Comparison of ENCODE assay signal across 14 cellular contexts in the genomic region with DNA sequence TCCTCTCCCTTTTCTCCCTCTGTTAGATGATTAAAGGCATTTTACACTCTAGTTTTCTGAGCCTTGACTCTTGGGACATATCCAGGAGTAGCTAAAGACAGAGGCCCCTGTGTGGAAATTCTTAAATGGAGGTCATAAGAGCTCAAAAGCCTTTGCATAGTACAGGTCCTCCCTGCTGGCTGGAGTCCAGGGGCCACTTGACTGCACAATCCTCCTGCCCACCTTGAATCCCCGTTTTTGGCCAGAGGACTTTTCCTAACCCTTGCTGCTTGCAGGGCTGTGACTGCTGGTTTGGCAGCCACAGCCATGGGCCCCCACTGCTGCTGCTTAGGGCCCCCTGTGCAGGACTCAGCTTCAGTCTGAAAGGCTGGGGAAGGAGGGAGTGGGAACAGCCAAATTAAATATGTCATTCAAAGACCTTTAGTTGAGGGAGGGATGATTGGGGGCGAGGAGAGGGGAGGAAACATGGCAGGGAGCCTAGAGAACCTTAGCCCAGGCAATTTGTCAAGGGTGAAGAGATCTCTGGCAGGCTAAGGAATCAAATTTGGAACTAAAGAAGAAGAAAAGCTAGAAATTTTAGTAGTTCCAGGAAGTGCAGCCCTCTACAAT. TPM values are rescaled to one million over a fixed set of nuclear protein-coding genes. Genes with fewer than 3 reads are reported as not detected.
A peak's percentile ranks its signal among the peaks of the same experiment; 100 is the strongest.
DNase-seq lines count a peak whose midpoint lies in the region; ATAC-seq, FAIRE-seq and TF ChIP-seq lines count a peak whose summit lies in the region.
"Had no signal": no experiment of that assay in that cellular context is flagged by ENCODE, and none has a peak within 500 bp of the region (broad histone marks: within the 10 kb centered on the region; RNA-seq: fewer than 3 reads in every experiment).

No MANE protein-coding gene starts in this region.

- peak in 2 of 61 donors; percentile 21 to 39 for DNase-seq in caudate nucleus (lab: John Stamatoyannopoulos, UW)
- DNase-seq in memory B cell (ENCODE audit: low spot score in 2 of 2): no peak
- DNase-seq in suprapubic skin (ENCODE audit: low spot score in 2 of 2): peak; percentile 38 to 46
- no peak for DNase-seq in D721Med (ENCODE audit: insufficient read length, low spot score)
- DNase-seq in putamen (ENCODE audit: low spot score): no peak
- no peak for DNase-seq in superior temporal gyrus (ENCODE audit: extremely low spot score)
- DNase-seq: DMS 273 treated with DMSO at 0.1 percent for 48 hours; stimulated activated CD4-positive, alpha-beta T cell treated with anti-CD3 and anti-CD28 coated beads, Interleukin-2, amount 100 ng/mL, for 48 hours; stimulated activated naive CD4-positive, alpha-beta T cell treated with Interleukin-2 at 50 U/mL for 16 hours; SW 1271 had no signal

- FAIRE-seq in D721Med (lab: Jason Lieb, UNC): no peak

- H3K27ac ChIP-seq in OCI-LY1 (ENCODE audit: low read depth, low read length, poor library complexity, severe bottlenecking): peak overlapping the region; percentile 58
- H3K27ac ChIP-seq in caudate nucleus (ENCODE audit: low read depth, low read length): peak overlapping the region; percentile 73
- peak overlapping the region; percentile 60 for H3K27ac ChIP-seq in suprapubic skin

- H3K36me3 ChIP-seq in OCI-LY1 (ENCODE audit: insufficient read depth, low read length): peaks cover 88% of the 10 kb centered on the region
- H3K36me3 ChIP-seq in suprapubic skin: peaks cover 98% of the 10 kb centered on the region

- H3K9ac ChIP-seq in OCI-LY1 (ENCODE audit: low read length): no peak overlapping the region

- no peaks in the 10 kb centered on the region for H3K79me2 ChIP-seq in OCI-LY1 (ENCODE audit: insufficient read depth, low read length)

- no peaks in the 10 kb centered on the region for H3K4me1 Mint-ChIP-seq in memory B cell

- no peak overlapping the region for H3K4me2 ChIP-seq in OCI-LY1 (ENCODE audit: low read length)

- H2AFZ ChIP-seq in OCI-LY1 (ENCODE audit: low read length): no peak overlapping the region

- no peaks in the 10 kb centered on the region for H3K9me2 ChIP-seq in OCI-LY1 (ENCODE audit: low read depth, low read length)

- H3K4me3 Mint-ChIP-seq in memory B cell: no peak overlapping the region

- H3K9me3 ChIP-seq in OCI-LY1 (ENCODE audit: low read length) (no peaks in the 10 kb centered on the region), suprapubic skin (no peaks in the 10 kb centered on the region)

- no peak for TF ChIP-seq CTCF in OCI-LY1 (IDR thresholded peaks at IDR 0.05; ENCODE audit: low read length)
- no peak for TF ChIP-seq CTCF in suprapubic skin (IDR thresholded peaks at IDR 0.05)
- no peak for TF ChIP-seq CTCF in D721Med (IDR thresholded peaks at IDR 0.05; ENCODE audit: insufficient read depth, missing control alignments)

- no peak for ATAC-seq in memory B cell (ENCODE audit: low read depth)
- ATAC-seq: activated naive CD4-positive, alpha-beta T cell treated with anti-CD3 and anti-CD28 coated beads, Interleukin-2, amount 50 U/mL, for 72 hours; left lobe of liver had no signal

- no peak for TF ChIP-seq POLR2A in suprapubic skin (IDR thresholded peaks at IDR 0.05)

- H3K27me3 ChIP-seq in OCI-LY1 (ENCODE audit: insufficient read depth, low read length): no peaks in the 10 kb centered on the region
- H3K27me3 ChIP-seq in suprapubic skin: no peaks in the 10 kb centered on the region

- no peaks in the 10 kb centered on the region for H4K20me1 ChIP-seq in OCI-LY1 (ENCODE audit: insufficient read depth, low read length)

- H3K4me1 ChIP-seq in OCI-LY1 (ENCODE audit: insufficient read depth, low read length, severe bottlenecking): peaks cover 21% of the 10 kb centered on the region
- peaks cover 8% of the 10 kb centered on the region for H3K4me1 ChIP-seq in suprapubic skin

- H3K27me3 Mint-ChIP-seq in memory B cell: no peaks in the 10 kb centered on the region

- no peak for TF ChIP-seq EP300 in suprapubic skin (IDR thresholded peaks at IDR 0.05)

- H3F3A ChIP-seq in OCI-LY1 (ENCODE audit: insufficient read depth, low read length): no peaks in the 10 kb centered on the region

- H3K4me3 ChIP-seq in OCI-LY1 (ENCODE audit: low read depth, low read length, poor library complexity, severe bottlenecking) (no peak overlapping the region), suprapubic skin (no peak overlapping the region)

- peaks cover 41% of the 10 kb centered on the region for H3K36me3 Mint-ChIP-seq in memory B cell
- H3K36me3 Mint-ChIP-seq: activated naive CD4-positive, alpha-beta T cell treated with anti-CD3 and anti-CD28 coated beads, Interleukin-2, amount 50 U/mL, for 72 hours had no signal

- H3K27ac Mint-ChIP-seq in memory B cell: peak overlapping the region; percentile 73

- H3K9me3 Mint-ChIP-seq in memory B cell: no peaks in the 10 kb centered on the region
- H3K9me3 Mint-ChIP-seq: activated naive CD4-positive, alpha-beta T cell treated with anti-CD3 and anti-CD28 coated beads, Interleukin-2, amount 50 U/mL, for 72 hours had no signal

- WGBS in suprapubic skin: 79% methylated on average over 2 of the region's 2 CpGs

RNA-seq across cellular contexts. Expression of gene ARHGAP1, which starts 33.3 kb away (rescaled TPM):
- 10 to 100 TPM; 53.7 to 72.5 (median 68.5) TPM for total RNA-seq in suprapubic skin

RNA-seq across cellular contexts. Expression of gene ZNF408, which starts 33.7 kb away (rescaled TPM):
- 10 to 100 TPM; 11.6 to 25.6 (median 13.7) TPM for total RNA-seq in suprapubic skin

RNA-seq across cellular contexts. Expression of gene ATG13, which starts 49.7 kb away (rescaled TPM):
- 10 to 100 TPM; 68.8 to 94.3 (median 90.2) TPM for total RNA-seq in suprapubic skin

RNA-seq across cellular contexts. Expression of gene HARBI1, which starts 50.1 kb away (rescaled TPM):
- 1 to 10 TPM; 2.8 to 5.6 (median 3.5) TPM for total RNA-seq in suprapubic skin

RNA-seq across cellular contexts. Expression of gene F2, which starts 51.9 kb away (rescaled TPM):
- total RNA-seq in suprapubic skin: 1 to 10 TPM in 1 of 4 donors, not detected in 3; 1.6 TPM
- total RNA-seq: activated naive CD4-positive, alpha-beta T cell treated with anti-CD3 and anti-CD28 coated beads, Interleukin-2, amount 50 U/mL, for 72 hours; glomerular endothelial cell had no signal

Comparison
In these comparisons a context has a peak if more than half of its experiments do, and no peak if none do; other contexts are left out.
1. DNase-seq: peak in suprapubic skin (2 of 2); none in memory B cell (0 of 2), D721Med (single experiment), putamen (single experiment) and superior temporal gyrus (single experiment).
2. Peak in every context shown above with its lines, with median percentiles within 50 percentile points of each other: H3K27ac ChIP-seq.